Comparison of ENCODE assay signal across 8 cellular contexts in genomic region chr14:90060312-90060964, GRCh38. TPM values are rescaled to one million over a fixed set of nuclear protein-coding genes. Genes with fewer than 3 reads are reported as not detected.
DNase-seq lines count a peak whose midpoint lies in the region; ATAC-seq and TF ChIP-seq lines count a peak whose summit lies in the region.

No MANE protein-coding gene starts in this region.

- H3K9me3 Mint-ChIP-seq in activated naive CD4-positive, alpha-beta T cell treated with anti-CD3 and anti-CD28 coated beads for 36 hours, result no peaks in the 10 kb centered on the region
- H3K9me3 Mint-ChIP-seq in glutamatergic neuron (ENCODE audit: unreplicated experiment) (no peaks in the 10 kb centered on the region), type B pancreatic cell (no peaks in the 10 kb centered on the region)

- no peaks in the 10 kb centered on the region for H3K36me3 Mint-ChIP-seq in activated naive CD4-positive, alpha-beta T cell treated with anti-CD3 and anti-CD28 coated beads for 36 hours (ENCODE audit: low read depth)
- H3K36me3 Mint-ChIP-seq in glutamatergic neuron (ENCODE audit: unreplicated experiment), result peaks cover 16% of the 10 kb centered on the region
- no peaks in the 10 kb centered on the region for H3K36me3 Mint-ChIP-seq in type B pancreatic cell

- no peaks in the 10 kb centered on the region for H4K20me1 ChIP-seq in osteoblast (ENCODE audit: insufficient read depth, low read length)

- H3K27ac Mint-ChIP-seq in activated naive CD4-positive, alpha-beta T cell treated with anti-CD3 and anti-CD28 coated beads for 36 hours, result no peak overlapping the region
- H3K27ac Mint-ChIP-seq in glutamatergic neuron (ENCODE audit: unreplicated experiment), result no peak overlapping the region
- H3K27ac Mint-ChIP-seq in type B pancreatic cell, result no peak overlapping the region

- DNase-seq in AG08396 (ENCODE audit: low spot score) (peak; percentile 84), NCI-H526 treated with DMSO at 0.1 percent for 48 hours (lab: John Stamatoyannopoulos, UW) (peak; percentile 33), glutamatergic neuron (peak; percentile 66), osteoblast (ENCODE audit: insufficient read length, low spot score, missing footprints) (peak; percentile 96), type B pancreatic cell (ENCODE audit: extremely low spot score, unreplicated experiment) (peak; percentile 76)
- peak; percentile 49 for DNase-seq in activated naive CD4-positive, alpha-beta T cell treated with anti-CD3 and anti-CD28 coated beads for 36 hours

- intact Hi-C loops in activated naive CD4-positive, alpha-beta T cell treated with anti-CD3 and anti-CD28 coated beads for 36 hours (cut with micrococcal nuclease), result loop anchor here (1.0 to 2.0 kb wide), 3 partner anchors 88 to 121 kb away; no protein-coding TSS in a partner anchor

- ATAC-seq in GM18861 (IDR thresholded peaks at IDR 0.05; ENCODE audit: unreplicated experiment) (peak; percentile 48), HG03103 (IDR thresholded peaks at IDR 0.05; ENCODE audit: low read depth, unreplicated experiment) (peak; percentile 78)

- peaks cover 14% of the 10 kb centered on the region for H3K4me1 Mint-ChIP-seq in activated naive CD4-positive, alpha-beta T cell treated with anti-CD3 and anti-CD28 coated beads for 36 hours (ENCODE audit: low read depth)
- H3K4me1 Mint-ChIP-seq in glutamatergic neuron (ENCODE audit: low read depth, unreplicated experiment) (peaks cover 4% of the 10 kb centered on the region), type B pancreatic cell (ENCODE audit: unreplicated experiment) (peaks cover 6% of the 10 kb centered on the region)

- CTCF ChIA-PET in activated naive CD4-positive, alpha-beta T cell treated with anti-CD3 and anti-CD28 coated beads for 36 hours (lab: Charles Lee), result interaction anchor here (0.9 to 1.5 kb wide), 2 partner anchors 87 to 121 kb away, joined by 3 to 4 read pairs; no protein-coding TSS in a partner anchor

- H3K4me2 ChIP-seq in osteoblast (ENCODE audit: insufficient read depth, low read length), result peak overlapping the region; percentile 91

- peaks cover 54% of the 10 kb centered on the region for H3K27me3 Mint-ChIP-seq in activated naive CD4-positive, alpha-beta T cell treated with anti-CD3 and anti-CD28 coated beads for 36 hours (ENCODE audit: low read depth)
- H3K27me3 Mint-ChIP-seq in glutamatergic neuron (ENCODE audit: unreplicated experiment), result peaks cover 23% of the 10 kb centered on the region
- H3K27me3 Mint-ChIP-seq in type B pancreatic cell, result peaks cover 80% of the 10 kb centered on the region

- peak overlapping the region; percentile 87 for H2AFZ ChIP-seq in osteoblast (ENCODE audit: low read length)

- H3K9me3 ChIP-seq in osteoblast (ENCODE audit: low read depth, low read length), result no peaks in the 10 kb centered on the region

- no peaks in the 10 kb centered on the region for H3K4me1 ChIP-seq in osteoblast (ENCODE audit: insufficient read depth, low read length)

- H3K27ac ChIP-seq in osteoblast (ENCODE audit: low read depth, low read length), result no peak overlapping the region

- no peaks in the 10 kb centered on the region for H3K79me2 ChIP-seq in osteoblast (ENCODE audit: insufficient read depth, low read length)

- H3K4me3 Mint-ChIP-seq in activated naive CD4-positive, alpha-beta T cell treated with anti-CD3 and anti-CD28 coated beads for 36 hours, result peak overlapping the region; percentile 72
- peak overlapping the region; percentile 78 for H3K4me3 Mint-ChIP-seq in glutamatergic neuron (ENCODE audit: unreplicated experiment)
- H3K4me3 Mint-ChIP-seq in type B pancreatic cell, result peak overlapping the region; percentile 86

- H3K4me3 ChIP-seq in osteoblast (ENCODE audit: insufficient read depth, low read length), result peak overlapping the region; percentile 73

- H3K36me3 ChIP-seq in osteoblast (ENCODE audit: insufficient read depth, low read length), result no peaks in the 10 kb centered on the region

- H3K27me3 ChIP-seq in osteoblast (ENCODE audit: insufficient read depth, low read length), result peaks cover 86% of the 10 kb centered on the region

- TF ChIP-seq CTCF in glutamatergic neuron (IDR thresholded peaks at IDR 0.05; ENCODE audit: partially characterized antibody, unreplicated experiment), result peak; percentile 38
- TF ChIP-seq CTCF in osteoblast (IDR thresholded peaks at IDR 0.05; ENCODE audit: extremely low read depth, low read depth, low read length), result peak; percentile 39
- peak; percentile 72 for TF ChIP-seq CTCF in type B pancreatic cell (conservative IDR thresholded peaks at IDR 0.05)

RNA-seq across cellular contexts. Expression of gene KCNK13, which starts 1.4 kb away (rescaled TPM):
- not detected for total RNA-seq in activated naive CD4-positive, alpha-beta T cell treated with anti-CD3 and anti-CD28 coated beads for 36 hours
- not detected for total RNA-seq in glutamatergic neuron (ENCODE audit: unreplicated experiment)
- total RNA-seq in osteoblast, result not detected in 2 replicates
- total RNA-seq in type B pancreatic cell (ENCODE audit: low replicate concordance), result 3.2 and 3.8 TPM in 2 replicates

Comparison
In these comparisons a context has a peak if more than half of its experiments do, and no peak if none do; other contexts are left out.
1. DNase-seq: peak in every context shown above with its lines; median percentile 96 in osteoblast; 84 in AG08396; 76 in type B pancreatic cell; 66 in glutamatergic neuron; 49 in activated naive CD4-positive, alpha-beta T cell treated with anti-CD3 and anti-CD28 coated beads for 36 hours; 33 in NCI-H526 treated with DMSO at 0.1 percent for 48 hours.